In genomic region chr14:89269404-89269803, GRCh38 we compare ENCODE assay signal across 31 cellular contexts.
A peak's percentile ranks its signal among the peaks of the same experiment; 100 is the strongest.
DNase-seq lines count a peak whose midpoint lies in the region; ATAC-seq, FAIRE-seq and TF ChIP-seq lines count a peak whose summit lies in the region.
"Had no signal": no experiment of that assay in that cellular context is flagged by ENCODE, and none has a peak within 500 bp of the region (broad histone marks: within the 10 kb centered on the region; RNA-seq: fewer than 3 reads in every experiment).

No MANE protein-coding gene starts in this region.

- TF ChIP-seq EP300 in SK-N-SH (IDR thresholded peaks at IDR 0.05; ENCODE audit: borderline replicate concordance in 1 of 2, low read depth in 1 of 2, low read length in 1 of 2), result no peak

- H3K27me3 ChIP-seq in ascending aorta, result no peaks in the 10 kb centered on the region
- no peaks in the 10 kb centered on the region for H3K27me3 ChIP-seq in testis
- no peaks in the 10 kb centered on the region for H3K27me3 ChIP-seq in SK-N-SH (ENCODE audit: insufficient read depth)
- H3K27me3 ChIP-seq: dorsolateral prefrontal cortex, neutrophil, tibial nerve had no signal

- no peak overlapping the region for H2AFZ ChIP-seq in SK-N-SH (ENCODE audit: low read depth)
- H2AFZ ChIP-seq: PC-9 had no signal

- no peak for FAIRE-seq in RCC 7860 (lab: Jason Lieb, UNC)
- FAIRE-seq: A204.1 had no signal

- TF ChIP-seq CTCF in ascending aorta (IDR thresholded peaks at IDR 0.05) (no peak), testis (IDR thresholded peaks at IDR 0.05) (no peak), SK-N-SH (IDR thresholded peaks at IDR 0.05) (no peak)

- H3K79me2 ChIP-seq in SK-N-SH (ENCODE audit: insufficient read depth), result peaks cover 7% of the 10 kb centered on the region

- H3K4me3 ChIP-seq in ascending aorta (no peak overlapping the region), testis (no peak overlapping the region), SK-N-SH (ENCODE audit: low read depth in 2 of 2, low read length in 1 of 2) (no peak overlapping the region)
- H3K4me3 ChIP-seq: dorsolateral prefrontal cortex, lower lobe of right lung, PC-9, prostate gland, tibial nerve had no signal

- no peak overlapping the region for H3K4me2 ChIP-seq in SK-N-SH
- H3K4me2 ChIP-seq: PC-9 had no signal

- WGBS in testis, 2 donors, result 17 to 34% methylated on average over 6 of the region's 6 CpGs
- WGBS in SK-N-SH (ENCODE audit: low lambda C conversion rate), result 92% methylated on average over 6 of the region's 6 CpGs

- no peaks in the 10 kb centered on the region for H4K20me1 ChIP-seq in SK-N-SH (ENCODE audit: insufficient read depth)

- TF ChIP-seq POLR2A in testis (IDR thresholded peaks at IDR 0.05), result no peak

- H3K27ac ChIP-seq in ascending aorta (peak overlapping the region; percentile 82 to 84), testis (peak overlapping the region; percentile 64 to 69), SK-N-SH (ENCODE audit: low read depth in 2 of 2, low read length in 1 of 2) (no peak overlapping the region)
- H3K27ac ChIP-seq: lower lobe of right lung, neutrophil, PC-9, prostate gland, tibial nerve, VCaP had no signal

- no peak for TF ChIP-seq RAD21 in SK-N-SH (IDR thresholded peaks at IDR 0.05; ENCODE audit: low read length)

- no peaks in the 10 kb centered on the region for H3K9me2 ChIP-seq in SK-N-SH

- no peak overlapping the region for H3K9ac ChIP-seq in SK-N-SH

- ATAC-seq in Right ventricle myocardium superior (ENCODE audit: poor library complexity) (peak; percentile 15), Right ventricle myocardium inferior (no peak), left lobe of liver (peak; percentile 57)
- ATAC-seq: activated T-cell treated with anti-CD3 and anti-CD28 coated beads, Interleukin-2, amount 50 U/mL, for 4 hours; lower lobe of right lung; stimulated activated naive CD8-positive, alpha-beta T cell treated with anti-CD3 and anti-CD28 coated beads, Interleukin-15, Interleukin-2, amounts not matched to agents 100 U/mL and 50 U/mL, for 24 hours had no signal

- CTCF ChIA-PET in SK-N-SH (lab: Yijun Ruan, JAX), result no interaction called here

- intact Hi-C loops in Right ventricle myocardium superior (cut with DNase I) (no loop called here), Right ventricle myocardium inferior (cut with DNase I) (no loop called here), ascending aorta (cut with DNase I) (no loop called here), testis (cut with DNase I; ENCODE audit: low total_unique reads) (no loop called here)

- H3K36me3 ChIP-seq in ascending aorta, result no peaks in the 10 kb centered on the region
- no peaks in the 10 kb centered on the region for H3K36me3 ChIP-seq in testis (ENCODE audit: low read depth, missing control alignments)
- no peaks in the 10 kb centered on the region for H3K36me3 ChIP-seq in SK-N-SH (replicated peaks in 1 of 2; ENCODE audit: control insufficient read depth in 1 of 2, insufficient read depth in 2 of 2, low read length in 1 of 2)
- H3K36me3 ChIP-seq: lower lobe of right lung, prostate gland, tibial nerve had no signal

- DNase-seq in Right ventricle myocardium superior (no peak), Right ventricle myocardium inferior (ENCODE audit: missing footprints) (no peak), ascending aorta (ENCODE audit: low spot score in 2 of 2) (peak in 1 of 2 donors; percentile 51), left lobe of liver (ENCODE audit: low spot score) (no peak), testis (peak; percentile 82), NCI-H2081 treated with DMSO at 0.1 percent for 48 hours (lab: John Stamatoyannopoulos, UW) (no peak), RCC 7860 (ENCODE audit: low spot score) (no peak), SK-N-SH (no peak)
- DNase-seq: activated CD4-positive, alpha-beta T cell treated with anti-CD3 and anti-CD28 coated beads, Interleukin-2, amount 10 ng/mL, durations not matched to agents 24 days and 14 days; activated naive CD4-positive, alpha-beta T cell; activated T-cell treated with anti-CD3 and anti-CD28 coated beads, Interleukin-2, amount 50 U/mL, for 4 hours; anterior cingulate cortex; CD4-positive, alpha-beta memory T cell; DMS153; dorsolateral prefrontal cortex; lower lobe of right lung; NCI-H1048; NCI-H1694; NCI-H524 treated with DMSO at 0.1 percent for 48 hours; NK-92 treated with Interleukin-12 subunit alpha and Interleukin-12 subunit beta, amount 100 ng/mL, for 24 hours; PC-9; SIG-M5; stimulated activated CD4-positive, alpha-beta T cell treated with anti-CD3 and anti-CD28 coated beads, Interleukin-15, amount 100 ng/mL, for 24 hours; stimulated activated naive CD8-positive, alpha-beta T cell treated with anti-CD3 and anti-CD28 coated beads, Interleukin-15, Interleukin-2, amounts not matched to agents 100 U/mL and 50 U/mL, for 24 hours; SW 1271; T-helper 9 cell had no signal

- POLR2A ChIA-PET in SK-N-SH (lab: Yijun Ruan, JAX), result no interaction called here

- H3K4me1 ChIP-seq in ascending aorta (peaks cover 13 to 32% of the 10 kb centered on the region in 2 donors), testis (peaks cover 55% of the 10 kb centered on the region), SK-N-SH (ENCODE audit: control insufficient read depth in 1 of 2, insufficient read depth in 2 of 2, low read depth in 1 of 2, low read length in 1 of 2) (peaks cover 4 to 39% of the 10 kb centered on the region in 2 experiments; a peak in 2 of 4 replicates)
- H3K4me1 ChIP-seq: prostate gland had no signal

- H3K9me3 ChIP-seq in ascending aorta (no peaks in the 10 kb centered on the region), testis (no peaks in the 10 kb centered on the region), SK-N-SH (no peaks in the 10 kb centered on the region)
- H3K9me3 ChIP-seq: lower lobe of right lung, neutrophil, prostate gland, tibial nerve had no signal

- no peaks in the 10 kb centered on the region for H3F3A ChIP-seq in SK-N-SH (replicated peaks; ENCODE audit: insufficient read depth)

TF ChIP-seq in SK-N-SH, 30 proteins besides CTCF, POLR2A, EP300 and RAD21 (continues in another document):
- TF ChIP-seq REST (IDR thresholded peaks at IDR 0.05; ENCODE audit: low read depth, low read length) (no peak), IRF3 (IDR thresholded peaks at IDR 0.05; ENCODE audit: low read depth, low read length) (no peak), GATA2 (CRISPR knock-in tag; IDR thresholded peaks at IDR 0.05) (no peak), TAF1 (IDR thresholded peaks at IDR 0.05; ENCODE audit: borderline replicate concordance, low read depth, low read length) (no peak), RCOR1 (IDR thresholded peaks at IDR 0.05; ENCODE audit: low read length) (no peak), USF1 (IDR thresholded peaks at IDR 0.05; ENCODE audit: borderline replicate concordance, low read depth) (no peak), FOSL2 (IDR thresholded peaks at IDR 0.05; ENCODE audit: borderline replicate concordance, low read depth) (no peak), EZH2phosphoT487 (IDR thresholded peaks at IDR 0.05; ENCODE audit: borderline replicate concordance, low read depth) (no peak), NFIC (IDR thresholded peaks at IDR 0.05; ENCODE audit: borderline replicate concordance) (no peak), SIN3A (IDR thresholded peaks at IDR 0.05; ENCODE audit: borderline replicate concordance, low read depth, low read length) (no peak), USF2 (IDR thresholded peaks at IDR 0.05; ENCODE audit: borderline replicate concordance, low read depth, low read length) (no peak)

Comparison
In these comparisons a context has a peak if more than half of its experiments do, and no peak if none do; other contexts are left out.
1. H3K27ac ChIP-seq: peak in ascending aorta (2 of 2) and testis (2 of 2); none in SK-N-SH (0 of 2).